Comparison of ENCODE assay signal across 18 cellular contexts in the genomic region with DNA sequence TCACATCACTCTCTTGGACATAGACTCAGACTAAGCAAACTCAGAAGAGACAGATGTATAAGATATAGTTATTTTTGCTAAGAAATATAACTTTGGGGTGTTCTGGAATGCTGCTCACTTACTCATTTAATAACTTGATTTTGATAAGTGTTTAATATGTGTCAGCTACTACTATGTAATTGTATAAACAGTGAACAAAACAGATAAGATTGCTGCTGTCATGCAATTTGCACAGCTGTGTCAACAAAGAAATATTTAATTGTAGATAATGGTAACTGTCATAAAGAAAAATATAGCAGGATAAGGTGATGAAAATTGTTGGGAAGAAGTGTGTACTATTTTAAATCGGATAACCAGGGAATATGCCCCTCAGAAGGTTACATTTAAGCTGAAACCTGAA.
DNase-seq lines count a peak whose midpoint lies in the region; ATAC-seq, FAIRE-seq and TF ChIP-seq lines count a peak whose summit lies in the region.
"Had no signal": no experiment of that assay in that cellular context is flagged by ENCODE, and none has a peak within 500 bp of the region (broad histone marks: within the 10 kb centered on the region; RNA-seq: fewer than 3 reads in every experiment).

No MANE protein-coding gene starts in this region.

- TF ChIP-seq CTCF in bronchial epithelial cell (IDR thresholded peaks at IDR 0.05; ENCODE audit: insufficient read depth, low read length, severe bottlenecking) (no peak), WERI-Rb-1 (IDR thresholded peaks at IDR 0.05; ENCODE audit: low read depth, low read length) (no peak)

- H3K9me3 ChIP-seq in small intestine (ENCODE audit: control insufficient read depth, low read depth), result no peaks in the 10 kb centered on the region
- no peaks in the 10 kb centered on the region for H3K9me3 ChIP-seq in WERI-Rb-1 (ENCODE audit: severe bottlenecking)

- DNase-seq in NCI-H2029 treated with DMSO at 0.1 percent for 48 hours (lab: John Stamatoyannopoulos, UW) (peak; percentile 32), NCI-H2029 (lab: John Stamatoyannopoulos, UW) (no peak), NCI-H146 treated with DMSO at 0.1 percent for 48 hours (lab: John Stamatoyannopoulos, UW; ENCODE audit: unreplicated experiment) (peak; percentile 39), bronchial epithelial cell (ENCODE audit: low read depth) (peak; percentile 23), small intestine (peak; percentile 20), WERI-Rb-1 (no peak), NCI-H774 (lab: John Stamatoyannopoulos, UW) (no peak)
- DNase-seq: CD4-positive, CD25-positive, alpha-beta regulatory T cell; H9; MM.1S; NCI-H1092 treated with DMSO at 0.1 percent for 48 hours; NCI-H1694 treated with DMSO at 0.1 percent for 48 hours; NCI-H446; NCI-H82 had no signal

- WGBS in small intestine, 3 donors, result 3 to 35% (median 6%) methylated on average over 1 of the region's 1 CpG

- no peak overlapping the region for H3K4me3 ChIP-seq in bronchial epithelial cell (ENCODE audit: low read depth, low read length)
- H3K4me3 ChIP-seq in small intestine (ENCODE audit: low read depth in 1 of 2, low read length in 2 of 2), result no peak overlapping the region
- H3K4me3 ChIP-seq in WERI-Rb-1 (ENCODE audit: low read depth, low read length), result no peak overlapping the region
- H3K4me3 ChIP-seq: SK-N-MC had no signal

- H3K27ac ChIP-seq in small intestine (ENCODE audit: low read depth in 1 of 2, low read length in 1 of 2) (no peak overlapping the region), WERI-Rb-1 (no peak overlapping the region)
- H3K27ac ChIP-seq: 22Rv1, SK-N-MC had no signal

- H3K36me3 ChIP-seq in bronchial epithelial cell (ENCODE audit: control insufficient read depth, insufficient read depth, low read length), result no peaks in the 10 kb centered on the region
- H3K36me3 ChIP-seq in small intestine (ENCODE audit: control insufficient read depth in 2 of 2, insufficient read depth in 2 of 2, low read length in 2 of 2), result no peaks in the 10 kb centered on the region
- no peaks in the 10 kb centered on the region for H3K36me3 ChIP-seq in WERI-Rb-1

- no peak for ATAC-seq in HG02973 (IDR thresholded peaks at IDR 0.05; ENCODE audit: unreplicated experiment)
- ATAC-seq: Panc1 had no signal

- no peak for FAIRE-seq in bronchial epithelial cell (lab: Jason Lieb, UNC)
- FAIRE-seq in small intestine (lab: Jason Lieb, UNC), result no peak

- no peaks in the 10 kb centered on the region for H3K4me1 ChIP-seq in small intestine (ENCODE audit: control insufficient read depth in 2 of 2, insufficient read depth in 1 of 2, low read depth in 1 of 2, low read length in 1 of 2)

- H3K27me3 ChIP-seq in bronchial epithelial cell (ENCODE audit: control insufficient read depth, insufficient read depth, low read length), result no peaks in the 10 kb centered on the region
- H3K27me3 ChIP-seq in small intestine (ENCODE audit: control insufficient read depth in 2 of 2, insufficient read depth in 2 of 2, low read length in 2 of 2), result no peaks in the 10 kb centered on the region
- H3K27me3 ChIP-seq in WERI-Rb-1 (ENCODE audit: insufficient read depth, low read depth, severe bottlenecking), result no peaks in the 10 kb centered on the region

Comparison
In these comparisons a context has a peak if more than half of its experiments do, and no peak if none do; other contexts are left out.
1. DNase-seq: peak in NCI-H2029 treated with DMSO at 0.1 percent for 48 hours (single experiment), NCI-H146 treated with DMSO at 0.1 percent for 48 hours (single experiment), bronchial epithelial cell (single experiment) and small intestine (single experiment); none in NCI-H2029 (single experiment), WERI-Rb-1 (single experiment) and NCI-H774 (single experiment).